Comparison of ENCODE assay signal across 1 cellular context in the genomic region with DNA sequence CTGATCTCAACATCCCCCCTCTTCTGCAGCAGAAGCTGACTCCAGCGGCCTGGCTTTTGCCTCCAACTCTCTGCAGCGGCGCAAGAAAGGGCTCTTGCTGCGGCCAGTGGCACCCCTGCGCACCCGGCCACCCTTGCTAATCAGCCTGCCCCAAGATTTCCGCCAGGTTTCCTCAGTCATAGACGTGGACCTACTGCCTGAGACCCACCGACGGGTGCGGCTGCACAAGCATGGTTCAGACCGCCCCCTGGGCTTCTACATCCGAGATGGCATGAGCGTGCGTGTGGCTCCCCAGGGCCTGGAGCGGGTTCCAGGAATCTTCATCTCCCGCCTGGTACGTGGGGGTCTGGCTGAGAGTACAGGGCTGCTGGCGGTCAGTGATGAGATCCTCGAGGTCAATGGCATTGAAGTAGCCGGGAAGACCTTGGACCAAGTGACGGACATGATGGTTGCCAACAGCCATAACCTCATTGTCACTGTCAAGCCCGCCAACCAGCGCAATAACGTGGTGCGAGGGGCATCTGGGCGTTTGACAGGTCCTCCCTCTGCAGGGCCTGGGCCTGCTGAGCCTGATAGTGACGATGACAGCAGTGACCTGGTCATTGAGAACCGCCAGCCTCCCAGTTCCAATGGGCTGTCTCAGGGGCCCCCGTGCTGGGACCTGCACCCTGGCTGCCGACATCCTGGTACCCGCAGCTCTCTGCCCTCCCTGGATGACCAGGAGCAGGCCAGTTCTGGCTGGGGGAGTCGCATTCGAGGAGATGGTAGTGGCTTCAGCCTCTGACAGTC.
TF ChIP-seq lines count a peak whose summit lies in the region.

No MANE protein-coding gene starts in this region.

TF ChIP-seq in GM12878, 131 proteins besides CTCF, POLR2A, EP300 and RAD21:
- TF ChIP-seq CREB1 (IDR thresholded peaks at IDR 0.05; ENCODE audit: low read depth) (no peak), RBBP5 (conservative IDR thresholded peaks at IDR 0.05) (no peak), BHLHE40 (IDR thresholded peaks at IDR 0.05; ENCODE audit: borderline replicate concordance in 1 of 2, low read depth in 2 of 2, low read length in 1 of 2) (no peak), KLF5 (IDR thresholded peaks at IDR 0.05; ENCODE audit: partially characterized antibody) (no peak), WRNIP1 (IDR thresholded peaks at IDR 0.05; ENCODE audit: borderline replicate concordance, low read depth, low read length) (no peak), SMC3 (IDR thresholded peaks at IDR 0.05; ENCODE audit: borderline replicate concordance, low read length) (no peak), PML (IDR thresholded peaks at IDR 0.05; ENCODE audit: low read length) (no peak), JUNB (IDR thresholded peaks at IDR 0.05) (no peak), NR2C1 (IDR thresholded peaks at IDR 0.05) (no peak), HDAC6 (IDR thresholded peaks at IDR 0.05; ENCODE audit: unreplicated experiment) (no peak), PAX8 (IDR thresholded peaks at IDR 0.05) (no peak), BACH1 (IDR thresholded peaks at IDR 0.05; ENCODE audit: borderline replicate concordance) (no peak)
- TF ChIP-seq, protein P1, sequence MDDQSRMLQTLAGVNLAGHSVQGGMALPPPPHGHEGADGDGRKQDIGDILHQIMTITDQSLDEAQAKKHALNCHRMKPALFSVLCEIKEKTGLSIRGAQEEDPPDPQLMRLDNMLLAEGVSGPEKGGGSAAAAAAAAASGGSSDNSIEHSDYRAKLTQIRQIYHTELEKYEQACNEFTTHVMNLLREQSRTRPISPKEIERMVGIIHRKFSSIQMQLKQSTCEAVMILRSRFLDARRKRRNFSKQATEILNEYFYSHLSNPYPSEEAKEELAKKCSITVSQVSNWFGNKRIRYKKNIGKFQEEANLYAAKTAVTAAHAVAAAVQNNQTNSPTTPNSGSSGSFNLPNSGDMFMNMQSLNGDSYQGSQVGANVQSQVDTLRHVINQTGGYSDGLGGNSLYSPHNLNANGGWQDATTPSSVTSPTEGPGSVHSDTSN (IDR thresholded peaks at IDR 0.05; ENCODE audit: insufficient replicate concordance, low read depth, low read length): no peak
- TF ChIP-seq, protein P2, sequence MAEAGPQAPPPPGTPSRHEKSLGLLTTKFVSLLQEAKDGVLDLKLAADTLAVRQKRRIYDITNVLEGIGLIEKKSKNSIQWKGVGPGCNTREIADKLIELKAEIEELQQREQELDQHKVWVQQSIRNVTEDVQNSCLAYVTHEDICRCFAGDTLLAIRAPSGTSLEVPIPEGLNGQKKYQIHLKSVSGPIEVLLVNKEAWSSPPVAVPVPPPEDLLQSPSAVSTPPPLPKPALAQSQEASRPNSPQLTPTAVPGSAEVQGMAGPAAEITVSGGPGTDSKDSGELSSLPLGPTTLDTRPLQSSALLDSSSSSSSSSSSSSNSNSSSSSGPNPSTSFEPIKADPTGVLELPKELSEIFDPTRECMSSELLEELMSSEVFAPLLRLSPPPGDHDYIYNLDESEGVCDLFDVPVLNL (IDR thresholded peaks at IDR 0.05; ENCODE audit: low read depth, low read length): no peak
